ENCODE assay signal across 8 cellular contexts in the genomic region with DNA sequence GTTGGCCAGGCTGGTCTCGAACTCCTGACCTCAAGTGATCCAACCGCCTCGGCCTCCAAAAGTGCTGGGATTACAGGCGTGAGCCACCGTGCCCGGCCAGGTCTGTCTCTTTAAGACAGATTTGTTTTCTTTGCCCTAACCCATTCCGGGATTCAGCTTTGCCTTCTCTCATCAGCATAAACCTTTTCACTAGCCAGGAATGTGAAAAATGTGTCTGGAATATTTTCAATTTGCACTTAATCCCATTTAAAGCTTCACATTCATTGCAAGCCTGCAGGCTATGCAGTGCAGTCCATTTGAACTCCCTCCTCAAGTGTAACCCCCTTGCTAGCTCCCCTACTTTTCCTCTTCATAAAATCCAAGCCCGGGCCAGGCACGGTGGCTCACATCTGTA. TPM values are rescaled to one million over a fixed set of nuclear protein-coding genes. Genes with fewer than 3 reads are reported as not detected.
DNase-seq lines count a peak whose midpoint lies in the region; ATAC-seq and TF ChIP-seq lines count a peak whose summit lies in the region.

No MANE protein-coding gene starts in this region.

- POLR2A ChIA-PET in CD8-positive, alpha-beta memory T cell (lab: Charles Lee) = interaction anchor here (2.2 kb wide), 1 partner anchor 64 kb away, joined by 13 read pairs; a partner anchor contains a TSS

- TF ChIP-seq CTCF in cardiac fibroblast (IDR thresholded peaks at IDR 0.05; ENCODE audit: low read depth, low read length) (no peak), nephron progenitor cell (IDR thresholded peaks at IDR 0.05) (no peak)

- DNase-seq in CD8-positive, alpha-beta memory T cell = no peak
- no peak for DNase-seq in Karpas-422
- DNase-seq in cardiac fibroblast (ENCODE audit: low read depth in 2 of 2) = peak; percentile 47 to 53
- DNase-seq in nephron progenitor cell = no peak
- no peak for DNase-seq in NOMO-1 treated with DMSO at 0.1 percent for 48 hours (lab: John Stamatoyannopoulos, UW; ENCODE audit: unreplicated experiment)
- DNase-seq in NCI-H1694 (lab: John Stamatoyannopoulos, UW) = no peak

- peaks cover 0 to 11% (median 0%) of the 10 kb centered on the region in 3 donors for H3K36me3 Mint-ChIP-seq in CD8-positive, alpha-beta memory T cell
- peaks cover 6% of the 10 kb centered on the region for H3K36me3 Mint-ChIP-seq in nephron progenitor cell (ENCODE audit: low read depth)

- peak overlapping the region in 5 of 8 donors; percentile 3 to 93 (median 89) for H3K27ac Mint-ChIP-seq in CD8-positive, alpha-beta memory T cell
- H3K27ac Mint-ChIP-seq in nephron progenitor cell = no peak overlapping the region

- no peaks in the 10 kb centered on the region for H3K36me3 ChIP-seq in CD8-positive, alpha-beta memory T cell (ENCODE audit: insufficient read depth, low read length)
- no peaks in the 10 kb centered on the region for H3K36me3 ChIP-seq in Karpas-422 (ENCODE audit: insufficient read depth, low read length)

- H3K27me3 Mint-ChIP-seq in CD8-positive, alpha-beta memory T cell = peaks cover 0 to 4% of the 10 kb centered on the region in 2 donors
- peaks cover 9% of the 10 kb centered on the region for H3K27me3 Mint-ChIP-seq in nephron progenitor cell (ENCODE audit: low read depth, poor library complexity)

- H2AFZ ChIP-seq in Karpas-422 (ENCODE audit: low read length) = no peak overlapping the region

- H3K9me3 ChIP-seq in CD8-positive, alpha-beta memory T cell (ENCODE audit: low read length) = no peaks in the 10 kb centered on the region
- H3K9me3 ChIP-seq in Karpas-422 (ENCODE audit: low read length) = no peaks in the 10 kb centered on the region

- H3K4me3 Mint-ChIP-seq in CD8-positive, alpha-beta memory T cell = peak overlapping the region; percentile 87 to 98 (median 93)
- H3K4me3 Mint-ChIP-seq in nephron progenitor cell = peak overlapping the region; percentile 98

- H3K27ac ChIP-seq in CD8-positive, alpha-beta memory T cell (ENCODE audit: low read depth, low read length) = no peak overlapping the region
- no peak overlapping the region for H3K27ac ChIP-seq in Karpas-422 (ENCODE audit: low read length)

- ATAC-seq in GM18519 (IDR thresholded peaks at IDR 0.05; ENCODE audit: low FRiP score, unreplicated experiment) (no peak), HG03196 (IDR thresholded peaks at IDR 0.05; ENCODE audit: unreplicated experiment) (no peak)

- H3K9ac ChIP-seq in Karpas-422 (ENCODE audit: low read length) = peak overlapping the region; percentile 37; the same call in 1 of the 2 replicates

- peaks cover 11 to 20% (median 16%) of the 10 kb centered on the region in 3 donors for H3K4me1 Mint-ChIP-seq in CD8-positive, alpha-beta memory T cell
- H3K4me1 Mint-ChIP-seq in nephron progenitor cell = peaks cover 36% of the 10 kb centered on the region

- no peaks in the 10 kb centered on the region for H4K20me1 ChIP-seq in Karpas-422 (ENCODE audit: insufficient read depth, low read depth, low read length)

- H3K4me3 ChIP-seq in CD8-positive, alpha-beta memory T cell (ENCODE audit: low read length) = no peak overlapping the region
- H3K4me3 ChIP-seq in Karpas-422 (ENCODE audit: low read length) = peak overlapping the region; percentile 51; the same call in 1 of the 2 replicates
- H3K4me3 ChIP-seq in cardiac fibroblast (replicated peaks in 1 of 2; ENCODE audit: low read depth in 2 of 2, low read length in 2 of 2) = no peak overlapping the region

- no peaks in the 10 kb centered on the region for H3K9me3 Mint-ChIP-seq in CD8-positive, alpha-beta memory T cell
- peaks cover 12% of the 10 kb centered on the region for H3K9me3 Mint-ChIP-seq in nephron progenitor cell

- H3K79me2 ChIP-seq in Karpas-422 (ENCODE audit: low read length) = peaks cover 18% of the 10 kb centered on the region

- no peaks in the 10 kb centered on the region for H3K27me3 ChIP-seq in CD8-positive, alpha-beta memory T cell (ENCODE audit: insufficient read depth, low read length, poor library complexity, severe bottlenecking)
- no peaks in the 10 kb centered on the region for H3K27me3 ChIP-seq in Karpas-422 (ENCODE audit: low read length)

- peak overlapping the region; percentile 50 for H3K4me2 ChIP-seq in Karpas-422 (ENCODE audit: low read depth, low read length, poor library complexity, severe bottlenecking)

- H3K9me2 ChIP-seq in Karpas-422 (replicated peaks; ENCODE audit: insufficient read depth, low read length) = no peaks in the 10 kb centered on the region

- H3K4me1 ChIP-seq in CD8-positive, alpha-beta memory T cell (ENCODE audit: insufficient read depth, low read length) = peaks cover 14% of the 10 kb centered on the region
- H3K4me1 ChIP-seq in Karpas-422 (ENCODE audit: low read length) = peaks cover 10% of the 10 kb centered on the region

- CTCF ChIA-PET in CD8-positive, alpha-beta memory T cell (lab: Charles Lee) = interaction anchor here (0.8 kb wide), 1 partner anchor 13 kb away, joined by 5 read pairs; no protein-coding TSS in a partner anchor

RNA-seq across cellular contexts. Expression of a gene that starts 0.9 kb away (rescaled TPM):
- total RNA-seq in CD8-positive, alpha-beta memory T cell = 10 to 100 TPM; 52.9 to 57.3 TPM
- 136 TPM for polyA plus RNA-seq in CD8-positive, alpha-beta memory T cell
- total RNA-seq in Karpas-422 (2014; rRNA removed; shearing (Covaris generic); ENCODE audit: low replicate concordance) = 35.8 and 67.5 TPM in 2 replicates

RNA-seq across cellular contexts. Expression of a gene that starts 29.7 kb away (rescaled TPM):
- under 1 TPM; 0.24 to 0.37 TPM for total RNA-seq in CD8-positive, alpha-beta memory T cell
- not detected for polyA plus RNA-seq in CD8-positive, alpha-beta memory T cell
- 4.8 and 5.7 TPM in 2 replicates for total RNA-seq in Karpas-422 (2014; rRNA removed; shearing (Covaris generic); ENCODE audit: low replicate concordance)

Comparison
In these comparisons a context has a peak if more than half of its experiments do, and no peak if none do; other contexts are left out.
1. DNase-seq: peak in cardiac fibroblast (2 of 2); none in CD8-positive, alpha-beta memory T cell (0 of 5), Karpas-422 (single experiment), nephron progenitor cell (single experiment), NOMO-1 treated with DMSO at 0.1 percent for 48 hours (single experiment) and NCI-H1694 (single experiment).